In the genomic region with DNA sequence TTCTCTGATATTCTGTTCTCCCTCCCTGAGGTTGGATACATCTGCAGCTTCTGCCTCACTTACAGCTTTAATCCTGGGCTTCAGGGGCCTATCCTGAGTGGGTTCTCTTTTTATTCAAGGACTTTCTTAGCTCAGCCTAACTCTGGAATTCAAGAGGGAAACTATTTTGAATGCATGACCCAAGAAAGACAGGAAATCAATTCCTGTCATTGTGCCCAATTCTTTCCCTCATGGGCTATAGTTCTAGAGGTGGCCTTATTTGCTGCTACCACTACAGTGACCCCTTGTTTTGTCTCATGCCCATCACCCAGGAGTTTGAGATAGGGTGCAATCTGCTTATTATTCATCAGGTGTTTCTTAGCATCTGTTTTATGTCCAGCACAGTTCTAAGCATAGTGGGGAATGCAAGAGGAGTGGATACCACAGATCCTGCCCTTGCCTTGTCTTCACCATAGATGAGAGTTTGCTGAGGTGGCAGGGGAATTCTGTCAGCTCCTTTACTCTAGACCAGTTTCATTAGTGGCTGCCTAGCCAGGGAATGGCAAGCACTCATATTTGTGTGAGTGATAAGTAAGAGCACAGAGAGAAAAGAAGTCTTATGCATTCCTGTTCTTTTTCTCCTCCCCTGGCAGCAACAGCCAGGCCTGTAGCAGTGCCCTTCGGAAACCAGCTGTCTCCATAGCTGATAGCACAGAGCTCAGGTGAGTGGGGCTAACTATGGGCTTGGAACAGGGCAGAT, we compare ENCODE assay signal across 17 cellular contexts. TPM values are rescaled to one million over a fixed set of nuclear protein-coding genes. Genes with fewer than 3 reads are reported as not detected.
"Had no signal": no experiment of that assay in that cellular context is flagged by ENCODE, and none has a peak within 500 bp of the region (broad histone marks: within the 10 kb centered on the region; RNA-seq: fewer than 3 reads in every experiment).

No MANE protein-coding gene starts in this region.

- H3K9me3 Mint-ChIP-seq: central memory CD8-positive, alpha-beta T cell had no signal

- H3K36me3 ChIP-seq: ascending aorta, suprapubic skin had no signal

- ATAC-seq: activated naive CD8-positive, alpha-beta T cell treated with anti-CD3 and anti-CD28 coated beads, Interleukin-2, amount 50 U/mL, for 24 hours; mucosa of descending colon; naive thymus-derived CD8-positive, alpha-beta T cell had no signal

- H3K27me3 Mint-ChIP-seq: activated CD4-positive, alpha-beta memory T cell treated with anti-CD3 and anti-CD28 coated beads for 36 hours; activated naive CD8-positive, alpha-beta T cell treated with anti-CD3 and anti-CD28 coated beads, Interleukin-2, amount 50 U/mL, for 24 hours; central memory CD8-positive, alpha-beta T cell; naive thymus-derived CD8-positive, alpha-beta T cell had no signal

- H3K27ac ChIP-seq: ascending aorta, suprapubic skin, VCaP had no signal

- H3K4me1 ChIP-seq: ascending aorta, suprapubic skin had no signal

- H3K4me3 ChIP-seq: ascending aorta, lung, mucosa of descending colon, suprapubic skin had no signal

- H3K27ac Mint-ChIP-seq: activated CD4-positive, alpha-beta memory T cell treated with anti-CD3 and anti-CD28 coated beads for 36 hours; activated naive CD8-positive, alpha-beta T cell treated with anti-CD3 and anti-CD28 coated beads, Interleukin-2, amount 50 U/mL, for 24 hours; naive thymus-derived CD8-positive, alpha-beta T cell had no signal

- H3K9me3 ChIP-seq: suprapubic skin had no signal

- H3K27me3 ChIP-seq: ascending aorta, suprapubic skin had no signal

- H3K4me3 Mint-ChIP-seq: activated CD4-positive, alpha-beta memory T cell treated with anti-CD3 and anti-CD28 coated beads for 36 hours; activated naive CD8-positive, alpha-beta T cell treated with anti-CD3 and anti-CD28 coated beads, Interleukin-2, amount 50 U/mL, for 24 hours; central memory CD8-positive, alpha-beta T cell; naive thymus-derived CD8-positive, alpha-beta T cell had no signal

- H3K4me1 Mint-ChIP-seq: activated naive CD8-positive, alpha-beta T cell treated with anti-CD3 and anti-CD28 coated beads, Interleukin-2, amount 50 U/mL, for 24 hours; central memory CD8-positive, alpha-beta T cell had no signal

- DNase-seq: activated CD4-positive, alpha-beta memory T cell treated with anti-CD3 and anti-CD28 coated beads for 36 hours; activated naive CD4-positive, alpha-beta T cell treated with Interleukin-2 at 50 U/mL for 16 hours; activated naive CD8-positive, alpha-beta T cell treated with anti-CD3 and anti-CD28 coated beads, Interleukin-2, amount 50 U/mL, for 24 hours; activated T-cell treated with anti-CD3 and anti-CD28 coated beads, Interleukin-2, amount 50 U/mL, for 48 hours; cortex of kidney; effector memory CD4-positive, alpha-beta T cell; hypothalamus; mucosa of descending colon; naive thymus-derived CD8-positive, alpha-beta T cell; stimulated activated CD4-positive, alpha-beta T cell treated with anti-CD3 and anti-CD28 coated beads, Interleukin-12 subunit alpha, Interleukin-12 subunit beta, amount 100 ng/mL, for 4 hours; stimulated activated naive CD4-positive, alpha-beta T cell treated with Interleukin-2 at 50 U/mL for 16 hours had no signal

RNA-seq across cellular contexts. Expression of gene SMKR1, which starts 48.7 kb away (rescaled TPM):
- total RNA-seq: ascending aorta, epithelial cell of proximal tubule, mucosa of descending colon, suprapubic skin had no signal
